20 cellular contexts compared by ENCODE assay signal in the genomic region with DNA sequence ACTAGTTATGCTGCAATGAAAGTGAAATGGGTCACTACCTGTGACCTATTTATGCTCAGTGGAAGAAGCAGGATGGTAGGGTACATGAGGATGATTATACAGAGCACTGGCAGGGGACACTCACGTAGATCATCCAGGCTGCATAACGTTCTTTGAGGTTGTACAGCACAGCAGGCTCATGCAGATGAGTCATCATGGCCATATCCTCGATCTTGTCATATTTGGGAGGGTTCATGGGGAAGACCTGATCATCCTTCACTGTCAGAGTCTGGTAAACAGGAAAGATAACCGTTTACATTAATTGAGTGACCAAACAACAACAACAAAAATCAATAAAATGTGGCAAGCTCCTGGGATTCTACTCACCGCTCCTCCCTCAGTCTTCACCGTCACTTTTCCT. TPM values are rescaled to one million over a fixed set of nuclear protein-coding genes. Genes with fewer than 3 reads are reported as not detected.
"Had no signal": no experiment of that assay in that cellular context is flagged by ENCODE, and none has a peak within 500 bp of the region (broad histone marks: within the 10 kb centered on the region; RNA-seq: fewer than 3 reads in every experiment).

No MANE protein-coding gene starts in this region.

- H3K27me3 ChIP-seq: ascending aorta, colonic mucosa, right atrium auricular region, tibial nerve had no signal

- H3K36me3 ChIP-seq: ascending aorta, colonic mucosa, neutrophil, right atrium auricular region, spleen, tibial nerve had no signal

- H3K4me1 ChIP-seq: ascending aorta, colonic mucosa, right atrium auricular region, spleen, tibial nerve had no signal

- H3K36me3 Mint-ChIP-seq: activated CD4-positive, alpha-beta memory T cell treated with anti-CD3 and anti-CD28 coated beads for 36 hours; activated naive CD8-positive, alpha-beta T cell treated with anti-CD3 and anti-CD28 coated beads for 36 hours; stimulated activated memory B cell treated with anti-CD40 and anti-IgM and Interleukin-4, amounts not matched to agents 10 μg/mL and 1 μg/mL and 100 μg/mL, for 72 hours had no signal

- H3K4me3 Mint-ChIP-seq: activated CD4-positive, alpha-beta memory T cell treated with anti-CD3 and anti-CD28 coated beads for 36 hours; activated naive CD8-positive, alpha-beta T cell treated with anti-CD3 and anti-CD28 coated beads for 36 hours; activated T-cell treated with anti-CD3 and anti-CD28 coated beads, Interleukin-2, amount 50 U/mL, for 72 hours; stimulated activated memory B cell treated with anti-CD40 and anti-IgM and Interleukin-4, amounts not matched to agents 10 μg/mL and 1 μg/mL and 100 μg/mL, for 72 hours had no signal

- H3K27ac Mint-ChIP-seq: activated CD4-positive, alpha-beta memory T cell treated with anti-CD3 and anti-CD28 coated beads for 36 hours; activated naive CD8-positive, alpha-beta T cell treated with anti-CD3 and anti-CD28 coated beads for 36 hours; activated T-cell treated with anti-CD3 and anti-CD28 coated beads, Interleukin-2, amount 50 U/mL, for 72 hours; stimulated activated memory B cell treated with anti-CD40 and anti-IgM and Interleukin-4, amounts not matched to agents 10 μg/mL and 1 μg/mL and 100 μg/mL, for 72 hours had no signal

- ATAC-seq: activated T-cell treated with anti-CD3 and anti-CD28 coated beads, Interleukin-2, amount 50 U/mL, for 72 hours; stimulated activated memory B cell treated with anti-CD40 and anti-IgM and Interleukin-4, amounts not matched to agents 10 μg/mL and 1 μg/mL and 100 μg/mL, for 72 hours had no signal

- DNase-seq: activated CD4-positive, alpha-beta memory T cell treated with anti-CD3 and anti-CD28 coated beads for 36 hours; activated gamma-delta T cell treated with Interleukin-2 at 50 U/mL for 16 hours; activated naive CD8-positive, alpha-beta T cell treated with anti-CD3 and anti-CD28 coated beads for 36 hours; activated T-cell treated with anti-CD3 and anti-CD28 coated beads, Interleukin-2, amount 50 U/mL, for 72 hours; colonic mucosa; hippocampal formation; kidney glomerular epithelial cell; posterior cingulate gyrus; spleen; stimulated activated CD4-positive, alpha-beta T cell treated with anti-CD3 and anti-CD28 coated beads, Interleukin-1b, Interleukin-23, amount 100 ng/mL, for 48 hours had no signal

- H3K4me1 Mint-ChIP-seq: activated naive CD8-positive, alpha-beta T cell treated with anti-CD3 and anti-CD28 coated beads for 36 hours; stimulated activated memory B cell treated with anti-CD40 and anti-IgM and Interleukin-4, amounts not matched to agents 10 μg/mL and 1 μg/mL and 100 μg/mL, for 72 hours had no signal

- H3K9me3 Mint-ChIP-seq: activated naive CD8-positive, alpha-beta T cell treated with anti-CD3 and anti-CD28 coated beads for 36 hours; stimulated activated memory B cell treated with anti-CD40 and anti-IgM and Interleukin-4, amounts not matched to agents 10 μg/mL and 1 μg/mL and 100 μg/mL, for 72 hours had no signal

- H3K27me3 Mint-ChIP-seq: stimulated activated memory B cell treated with anti-CD40 and anti-IgM and Interleukin-4, amounts not matched to agents 10 μg/mL and 1 μg/mL and 100 μg/mL, for 72 hours had no signal

- H3K4me3 ChIP-seq: ascending aorta, colonic mucosa, right atrium auricular region, spleen, tibial nerve had no signal

- H3K9me3 ChIP-seq: ascending aorta, colonic mucosa, neutrophil, right atrium auricular region had no signal

- H3K27ac ChIP-seq: ascending aorta, colonic mucosa, neutrophil, right atrium auricular region, spleen, tibial nerve had no signal

RNA-seq across cellular contexts. Expression of a gene that starts 2.1 kb away (rescaled TPM):
- total RNA-seq: activated CD4-positive, alpha-beta memory T cell treated with anti-CD3 and anti-CD28 coated beads for 36 hours; activated naive CD8-positive, alpha-beta T cell treated with anti-CD3 and anti-CD28 coated beads for 36 hours; activated T-cell treated with anti-CD3 and anti-CD28 coated beads, Interleukin-2, amount 50 U/mL, for 72 hours; ascending aorta; fibroblast of lung; mesenteric fat pad; right atrium auricular region; spleen; subcutaneous adipose tissue; T-helper 2 cell treated with Interferon-gamma antibody and Interleukin-4, amounts not matched to agents 100 ng/mL and 5 ng/mL, for 36 hours; tibial nerve had no signal
- polyA plus RNA-seq: fibroblast of lung, liver had no signal

RNA-seq across cellular contexts. Expression of a gene that starts 29.0 kb away (rescaled TPM):
- total RNA-seq: activated CD4-positive, alpha-beta memory T cell treated with anti-CD3 and anti-CD28 coated beads for 36 hours; activated naive CD8-positive, alpha-beta T cell treated with anti-CD3 and anti-CD28 coated beads for 36 hours; activated T-cell treated with anti-CD3 and anti-CD28 coated beads, Interleukin-2, amount 50 U/mL, for 72 hours; ascending aorta; colonic mucosa; fibroblast of lung; T-helper 2 cell treated with Interferon-gamma antibody and Interleukin-4, amounts not matched to agents 100 ng/mL and 5 ng/mL, for 36 hours had no signal
- polyA plus RNA-seq: fibroblast of lung, liver had no signal
